ENCODE assay signal across 9 cellular contexts in the genomic region with DNA sequence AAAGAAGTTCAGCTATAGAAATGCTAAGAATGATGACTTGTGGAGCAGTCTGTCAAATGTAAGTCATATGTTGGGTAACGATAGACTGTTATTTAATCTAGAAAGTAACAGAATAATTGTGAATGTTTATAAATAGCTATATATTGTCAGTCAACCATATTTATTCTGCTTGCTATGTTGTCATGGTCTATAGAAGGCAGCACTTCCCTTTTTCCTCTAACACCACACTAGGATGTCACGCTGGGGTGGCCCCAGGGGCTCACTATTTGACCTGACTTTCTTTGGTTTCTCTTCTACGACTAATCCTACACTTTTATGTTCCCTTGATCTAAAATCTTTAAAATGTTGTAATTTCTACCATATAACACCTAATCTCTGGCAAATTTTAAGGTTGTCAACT. TPM values are rescaled to one million over a fixed set of nuclear protein-coding genes. Genes with fewer than 3 reads are reported as not detected.
DNase-seq lines count a peak whose midpoint lies in the region; ATAC-seq and TF ChIP-seq lines count a peak whose summit lies in the region.
"Had no signal": no experiment of that assay in that cellular context is flagged by ENCODE, and none has a peak within 500 bp of the region (broad histone marks: within the 10 kb centered on the region; RNA-seq: fewer than 3 reads in every experiment).

No MANE protein-coding gene starts in this region.

- H3K4me1 Mint-ChIP-seq in activated CD4-positive, alpha-beta T cell treated with anti-CD3 and anti-CD28 coated beads, Interleukin-2, amount 10 ng/mL, durations not matched to agents 24 days and 14 days = peaks cover 51% of the 10 kb centered on the region
- H3K4me1 Mint-ChIP-seq in stimulated activated memory B cell treated with anti-CD40 and anti-IgM and Interleukin-4, amounts not matched to agents 10 μg/mL and 1 μg/mL and 100 μg/mL, for 72 hours = peaks cover 57% of the 10 kb centered on the region

- peak; percentile 60 for DNase-seq in activated CD4-positive, alpha-beta T cell treated with anti-CD3 and anti-CD28 coated beads, Interleukin-2, amount 10 ng/mL, durations not matched to agents 24 days and 14 days
- no peak for DNase-seq in activated CD4-positive, alpha-beta T cell treated with anti-CD3 and anti-CD28 coated beads, Interleukin-2, amount 50 U/mL, for 1 hour
- DNase-seq in SKM-1 (lab: John Stamatoyannopoulos, UW; ENCODE audit: unreplicated experiment) = peak; percentile 71
- DNase-seq in activated gamma-delta T cell (lab: John Stamatoyannopoulos, UW) = no peak
- no peak for DNase-seq in RWPE1 (ENCODE audit: low spot score)
- DNase-seq in H7 = no peak
- DNase-seq: NCI-H510A had no signal

- H3K27me3 ChIP-seq in H7 (ENCODE audit: control insufficient read depth, insufficient read depth, low read length) = no peaks in the 10 kb centered on the region

- peak overlapping the region; percentile 84 for H3K4me3 Mint-ChIP-seq in activated CD4-positive, alpha-beta T cell treated with anti-CD3 and anti-CD28 coated beads, Interleukin-2, amount 10 ng/mL, durations not matched to agents 24 days and 14 days
- peak overlapping the region; percentile 94 for H3K4me3 Mint-ChIP-seq in stimulated activated memory B cell treated with anti-CD40 and anti-IgM and Interleukin-4, amounts not matched to agents 10 μg/mL and 1 μg/mL and 100 μg/mL, for 72 hours

- POLR2A ChIA-PET in RWPE1 (lab: Yijun Ruan, JAX; ENCODE audit: low non-redundant PET) = no interaction called here

- no peaks in the 10 kb centered on the region for H3K27me3 Mint-ChIP-seq in activated CD4-positive, alpha-beta T cell treated with anti-CD3 and anti-CD28 coated beads, Interleukin-2, amount 10 ng/mL, durations not matched to agents 24 days and 14 days
- no peaks in the 10 kb centered on the region for H3K27me3 Mint-ChIP-seq in stimulated activated memory B cell treated with anti-CD40 and anti-IgM and Interleukin-4, amounts not matched to agents 10 μg/mL and 1 μg/mL and 100 μg/mL, for 72 hours

- H3K27ac Mint-ChIP-seq in activated CD4-positive, alpha-beta T cell treated with anti-CD3 and anti-CD28 coated beads, Interleukin-2, amount 10 ng/mL, durations not matched to agents 24 days and 14 days = peak overlapping the region; percentile 94
- H3K27ac Mint-ChIP-seq in stimulated activated memory B cell treated with anti-CD40 and anti-IgM and Interleukin-4, amounts not matched to agents 10 μg/mL and 1 μg/mL and 100 μg/mL, for 72 hours = peak overlapping the region; percentile 100

- intact Hi-C loops in activated CD4-positive, alpha-beta T cell treated with anti-CD3 and anti-CD28 coated beads, Interleukin-2, amount 10 ng/mL, durations not matched to agents 24 days and 14 days (cut with micrococcal nuclease) = loop anchor here (1.0 to 2.0 kb wide), 7 partner anchors 11 to 89 kb away; a partner anchor contains a TSS

- CTCF ChIA-PET in RWPE1 (lab: Yijun Ruan, JAX) = interaction anchor here (0.7 kb wide), 1 partner anchor 1381 kb away, joined by 3 read pairs; no protein-coding TSS in a partner anchor

- no peaks in the 10 kb centered on the region for H3K9me3 Mint-ChIP-seq in activated CD4-positive, alpha-beta T cell treated with anti-CD3 and anti-CD28 coated beads, Interleukin-2, amount 10 ng/mL, durations not matched to agents 24 days and 14 days
- no peaks in the 10 kb centered on the region for H3K9me3 Mint-ChIP-seq in stimulated activated memory B cell treated with anti-CD40 and anti-IgM and Interleukin-4, amounts not matched to agents 10 μg/mL and 1 μg/mL and 100 μg/mL, for 72 hours

- peaks cover 67% of the 10 kb centered on the region for H3K36me3 Mint-ChIP-seq in activated CD4-positive, alpha-beta T cell treated with anti-CD3 and anti-CD28 coated beads, Interleukin-2, amount 10 ng/mL, durations not matched to agents 24 days and 14 days (ENCODE audit: low read depth)
- H3K36me3 Mint-ChIP-seq in stimulated activated memory B cell treated with anti-CD40 and anti-IgM and Interleukin-4, amounts not matched to agents 10 μg/mL and 1 μg/mL and 100 μg/mL, for 72 hours = peaks cover 62% of the 10 kb centered on the region

- no peak overlapping the region for H3K27ac ChIP-seq in RWPE1

- H3K36me3 ChIP-seq in H7 (replicated peaks; ENCODE audit: control insufficient read depth, insufficient read depth, low read length) = no peaks in the 10 kb centered on the region

- ATAC-seq in HG02973 (IDR thresholded peaks at IDR 0.05; ENCODE audit: unreplicated experiment) = peak; percentile 90
- peak; percentile 98 for ATAC-seq in stimulated activated memory B cell treated with anti-CD40 and anti-IgM and Interleukin-4, amounts not matched to agents 10 μg/mL and 1 μg/mL and 100 μg/mL, for 72 hours

- no peak for TF ChIP-seq CTCF in RWPE1 (conservative IDR thresholded peaks at IDR 0.05; ENCODE audit: low read depth)

- no peak overlapping the region for H3K4me3 ChIP-seq in H7 (ENCODE audit: insufficient read depth, low read depth, low read length)

RNA-seq across cellular contexts. Expression of a gene that starts 20.5 kb away (rescaled TPM):
- total RNA-seq in activated CD4-positive, alpha-beta T cell treated with anti-CD3 and anti-CD28 coated beads, Interleukin-2, amount 10 ng/mL, durations not matched to agents 24 days and 14 days = 48.9 and 51.3 TPM in 2 replicates
- total RNA-seq in H7 (2014; rRNA removed; shearing (Covaris generic)) = 0.67 TPM in 1 of 2 replicates, not detected in the other

RNA-seq across cellular contexts. Expression of a gene that starts 39.1 kb away (rescaled TPM):
- total RNA-seq in activated CD4-positive, alpha-beta T cell treated with anti-CD3 and anti-CD28 coated beads, Interleukin-2, amount 10 ng/mL, durations not matched to agents 24 days and 14 days = 38.2 and 39.4 TPM in 2 replicates
- total RNA-seq in H7 (2014; rRNA removed; shearing (Covaris generic)) = 2.8 and 3.7 TPM in 2 replicates

Comparison
In these comparisons a context has a peak if more than half of its experiments do, and no peak if none do; other contexts are left out.
1. DNase-seq: peak in activated CD4-positive, alpha-beta T cell treated with anti-CD3 and anti-CD28 coated beads, Interleukin-2, amount 10 ng/mL, durations not matched to agents 24 days and 14 days (single experiment) and SKM-1 (single experiment); none in activated CD4-positive, alpha-beta T cell treated with anti-CD3 and anti-CD28 coated beads, Interleukin-2, amount 50 U/mL, for 1 hour (single experiment), activated gamma-delta T cell (single experiment), RWPE1 (single experiment) and H7 (single experiment).
2. RNA of a gene that starts 20.5 kb away (total RNA-seq): 48.9 to 51.3 TPM in activated CD4-positive, alpha-beta T cell treated with anti-CD3 and anti-CD28 coated beads, Interleukin-2, amount 10 ng/mL, durations not matched to agents 24 days and 14 days; 0.67 TPM in H7; every median in the first group is over 10 times any median in the second.